ENCODE assay signal across 8 cellular contexts in genomic region chr7:30026229-30027064, GRCh38. TPM values are rescaled to one million over a fixed set of nuclear protein-coding genes. Genes with fewer than 3 reads are reported as not detected.
DNase-seq lines count a peak whose midpoint lies in the region; ATAC-seq and TF ChIP-seq lines count a peak whose summit lies in the region.

TSS of gene FKBP14 (minus strand) at chr7:30026702. CDS start at chr7:30026508, 194 bp downstream.

- CTCF ChIA-PET in naive thymus-derived CD4-positive, alpha-beta T cell (lab: Charles Lee), result interaction anchor here (0.8 kb wide), 1 partner anchor 35 kb away, joined by 6 read pairs; no protein-coding TSS in a partner anchor

- peak within 1 kb of the TSS; percentile 97 for H3K4me2 ChIP-seq in GM23248 (ENCODE audit: unreplicated experiment)
- H3K4me2 ChIP-seq in Karpas-422 (ENCODE audit: low read depth, low read length, poor library complexity, severe bottlenecking), result peak within 1 kb of the TSS; percentile 86

- H3K36me3 ChIP-seq in GM23248 (ENCODE audit: low read depth) (no peaks in the 10 kb centered on the region), Karpas-422 (ENCODE audit: insufficient read depth, low read length) (peaks cover 11% of the 10 kb centered on the region; the same call in 1 of the 2 replicates)
- H3K36me3 ChIP-seq in naive thymus-derived CD4-positive, alpha-beta T cell (ENCODE audit: control insufficient read depth in 2 of 3, insufficient read depth in 3 of 3, low read length in 3 of 3), result peaks cover 0 to 6% (median 0%) of the 10 kb centered on the region in 3 experiments

- in situ Hi-C loops in GM23248 (cut with MboI), result no loop called here

- intact Hi-C loops in activated T-helper 2 cell treated with anti-CD3 and anti-CD28 coated beads, Interferon-gamma antibody, Interleukin-2, Interleukin-4, amounts not matched to agents 10 μg/mL and 5 μg/mL and 100 μg/mL, durations not matched to agents 14 hours and 24 hours and 36 hours (cut with micrococcal nuclease), result loop anchor here (2.0 to 5.0 kb wide), 4 partner anchors 39 to 568 kb away; partner anchors contain the start of genes GARS1 and SCRN1
- intact Hi-C loops in naive thymus-derived CD4-positive, alpha-beta T cell (cut with micrococcal nuclease), result loop anchor here (1.0 to 5.0 kb wide), 13 partner anchors 38 to 1696 kb away; partner anchors contain the start of genes MINDY4 (in 2 of the 2), NOD1 (in 2 of the 2), SCRN1 (in 2 of the 2) and ZNRF2 (in 2 of the 2)

- H3K36me3 Mint-ChIP-seq in activated T-helper 2 cell treated with anti-CD3 and anti-CD28 coated beads, Interferon-gamma antibody, Interleukin-2, Interleukin-4, amounts not matched to agents 10 μg/mL and 5 μg/mL and 100 μg/mL, durations not matched to agents 14 hours and 24 hours and 36 hours (ENCODE audit: low read depth), result peaks cover 6% of the 10 kb centered on the region
- H3K36me3 Mint-ChIP-seq in naive thymus-derived CD4-positive, alpha-beta T cell, result peaks cover 0 to 5% (median 0%) of the 10 kb centered on the region in 5 donors
- H3K36me3 Mint-ChIP-seq in stimulated activated memory B cell treated with anti-CD40 and anti-IgM and Interleukin-4, amounts not matched to agents 10 μg/mL and 1 μg/mL and 100 μg/mL, for 72 hours, result peaks cover 6% of the 10 kb centered on the region

- H3K79me2 ChIP-seq in GM23248 (ENCODE audit: insufficient read depth) (peaks cover 78% of the 10 kb centered on the region), Karpas-422 (ENCODE audit: low read length) (peaks cover 83% of the 10 kb centered on the region)

- H4K20me1 ChIP-seq in GM23248 (ENCODE audit: insufficient read depth) (no peaks in the 10 kb centered on the region), Karpas-422 (ENCODE audit: insufficient read depth, low read depth, low read length) (no peaks in the 10 kb centered on the region)

- peak within 1 kb of the TSS; percentile 84 for H3K27ac Mint-ChIP-seq in activated T-helper 2 cell treated with anti-CD3 and anti-CD28 coated beads, Interferon-gamma antibody, Interleukin-2, Interleukin-4, amounts not matched to agents 10 μg/mL and 5 μg/mL and 100 μg/mL, durations not matched to agents 14 hours and 24 hours and 36 hours
- H3K27ac Mint-ChIP-seq in naive thymus-derived CD4-positive, alpha-beta T cell, result peak within 1 kb of the TSS; percentile 74 to 94 (median 88)
- H3K27ac Mint-ChIP-seq in stimulated activated memory B cell treated with anti-CD40 and anti-IgM and Interleukin-4, amounts not matched to agents 10 μg/mL and 1 μg/mL and 100 μg/mL, for 72 hours, result peak within 1 kb of the TSS; percentile 93

- peak; percentile 100 for DNase-seq in Daoy (ENCODE audit: low read depth)
- peak; percentile 99 for DNase-seq in GM23248
- DNase-seq in Karpas-422, result peak; percentile 99
- DNase-seq in RPMI8226, result peak; percentile 99
- peak; percentile 90 for DNase-seq in activated T-helper 2 cell treated with anti-CD3 and anti-CD28 coated beads, Interferon-gamma antibody, Interleukin-2, Interleukin-4, amounts not matched to agents 10 μg/mL and 5 μg/mL and 100 μg/mL, durations not matched to agents 14 hours and 24 hours and 36 hours (ENCODE audit: low spot score)
- DNase-seq in fibroblast of mammary gland (ENCODE audit: low read depth), result peak; percentile 100
- DNase-seq in naive thymus-derived CD4-positive, alpha-beta T cell, result peak; percentile 70 to 93 (median 89)

- no peaks in the 10 kb centered on the region for H3K9me3 Mint-ChIP-seq in activated T-helper 2 cell treated with anti-CD3 and anti-CD28 coated beads, Interferon-gamma antibody, Interleukin-2, Interleukin-4, amounts not matched to agents 10 μg/mL and 5 μg/mL and 100 μg/mL, durations not matched to agents 14 hours and 24 hours and 36 hours
- H3K9me3 Mint-ChIP-seq in naive thymus-derived CD4-positive, alpha-beta T cell, result no peaks in the 10 kb centered on the region
- H3K9me3 Mint-ChIP-seq in stimulated activated memory B cell treated with anti-CD40 and anti-IgM and Interleukin-4, amounts not matched to agents 10 μg/mL and 1 μg/mL and 100 μg/mL, for 72 hours, result no peaks in the 10 kb centered on the region

- no peaks in the 10 kb centered on the region for H3K9me3 ChIP-seq in GM23248 (ENCODE audit: low read depth)
- no peaks in the 10 kb centered on the region for H3K9me3 ChIP-seq in Karpas-422 (ENCODE audit: low read length)
- no peaks in the 10 kb centered on the region for H3K9me3 ChIP-seq in naive thymus-derived CD4-positive, alpha-beta T cell (ENCODE audit: control insufficient read depth in 2 of 3, low read length in 3 of 3)

- 0 to 1% methylated on average over 35 of the region's 35 CpGs for WGBS in GM23248 (ENCODE audit: low coverage in 1 of 2, low lambda C conversion rate in 2 of 2, missing lambda C conversion rate in 2 of 2), 2 experiments

- H3K27me3 ChIP-seq in GM23248 (replicated peaks; ENCODE audit: insufficient read depth) (no peaks in the 10 kb centered on the region), Karpas-422 (ENCODE audit: low read length) (no peaks in the 10 kb centered on the region)
- no peaks in the 10 kb centered on the region for H3K27me3 ChIP-seq in naive thymus-derived CD4-positive, alpha-beta T cell (ENCODE audit: control insufficient read depth in 2 of 2, insufficient read depth in 2 of 2, low read length in 2 of 2)

- H3K9me2 ChIP-seq in GM23248 (ENCODE audit: insufficient read depth), result no peaks in the 10 kb centered on the region
- no peaks in the 10 kb centered on the region for H3K9me2 ChIP-seq in Karpas-422 (replicated peaks; ENCODE audit: insufficient read depth, low read length)

- POLR2A ChIA-PET in naive thymus-derived CD4-positive, alpha-beta T cell (lab: Charles Lee), result interaction anchor here (0.6 to 2.2 kb wide), 3 partner anchors 108 to 258 kb away, joined by 3 to 7 read pairs (median 4); partner anchors contain the start of genes MTURN and ZNRF2

- peaks cover 25% of the 10 kb centered on the region for H3K4me1 ChIP-seq in GM23248 (ENCODE audit: insufficient read depth)
- peaks cover 63% of the 10 kb centered on the region for H3K4me1 ChIP-seq in Karpas-422 (ENCODE audit: low read length)
- peaks cover 6 to 20% of the 10 kb centered on the region in 2 donors for H3K4me1 ChIP-seq in naive thymus-derived CD4-positive, alpha-beta T cell (ENCODE audit: control insufficient read depth in 2 of 2, insufficient read depth in 2 of 2, low read length in 2 of 2)

- peak within 1 kb of the TSS; percentile 93 for H3K4me3 Mint-ChIP-seq in activated T-helper 2 cell treated with anti-CD3 and anti-CD28 coated beads, Interferon-gamma antibody, Interleukin-2, Interleukin-4, amounts not matched to agents 10 μg/mL and 5 μg/mL and 100 μg/mL, durations not matched to agents 14 hours and 24 hours and 36 hours (ENCODE audit: low read depth)
- peak within 1 kb of the TSS in 6 of 10 donors; percentile 85 to 98 (median 89) for H3K4me3 Mint-ChIP-seq in naive thymus-derived CD4-positive, alpha-beta T cell
- H3K4me3 Mint-ChIP-seq in stimulated activated memory B cell treated with anti-CD40 and anti-IgM and Interleukin-4, amounts not matched to agents 10 μg/mL and 1 μg/mL and 100 μg/mL, for 72 hours, result no peak within 1 kb of the TSS

- peak within 1 kb of the TSS; percentile 99 for H3K4me3 ChIP-seq in GM23248
- peak within 1 kb of the TSS; percentile 76 for H3K4me3 ChIP-seq in Karpas-422 (ENCODE audit: low read length)
- H3K4me3 ChIP-seq in fibroblast of mammary gland (ENCODE audit: control insufficient read depth, low read depth, low read length), result peak within 1 kb of the TSS; percentile 88
- peak within 1 kb of the TSS; percentile 79 for H3K4me3 ChIP-seq in naive thymus-derived CD4-positive, alpha-beta T cell (ENCODE audit: low read length)

- H3K27me3 Mint-ChIP-seq in activated T-helper 2 cell treated with anti-CD3 and anti-CD28 coated beads, Interferon-gamma antibody, Interleukin-2, Interleukin-4, amounts not matched to agents 10 μg/mL and 5 μg/mL and 100 μg/mL, durations not matched to agents 14 hours and 24 hours and 36 hours (ENCODE audit: low read depth), result no peaks in the 10 kb centered on the region
- no peaks in the 10 kb centered on the region for H3K27me3 Mint-ChIP-seq in naive thymus-derived CD4-positive, alpha-beta T cell
- H3K27me3 Mint-ChIP-seq in stimulated activated memory B cell treated with anti-CD40 and anti-IgM and Interleukin-4, amounts not matched to agents 10 μg/mL and 1 μg/mL and 100 μg/mL, for 72 hours, result no peaks in the 10 kb centered on the region

- peaks cover 17% of the 10 kb centered on the region for H3F3A ChIP-seq in GM23248 (ENCODE audit: insufficient read depth)

- H3K9ac ChIP-seq in GM23248 (peak within 1 kb of the TSS; percentile 91), Karpas-422 (ENCODE audit: low read length) (peak within 1 kb of the TSS; percentile 84)

- H3K27ac ChIP-seq in GM23248 (peak within 1 kb of the TSS; percentile 74), Karpas-422 (ENCODE audit: low read length) (peak within 1 kb of the TSS; percentile 88)
- peak within 1 kb of the TSS; percentile 69 for H3K27ac ChIP-seq in naive thymus-derived CD4-positive, alpha-beta T cell (ENCODE audit: low read depth, low read length)

- H3K4me1 Mint-ChIP-seq in activated T-helper 2 cell treated with anti-CD3 and anti-CD28 coated beads, Interferon-gamma antibody, Interleukin-2, Interleukin-4, amounts not matched to agents 10 μg/mL and 5 μg/mL and 100 μg/mL, durations not matched to agents 14 hours and 24 hours and 36 hours (ENCODE audit: low read depth), result peaks cover 35% of the 10 kb centered on the region
- H3K4me1 Mint-ChIP-seq in naive thymus-derived CD4-positive, alpha-beta T cell, result peaks cover 28 to 47% (median 40%) of the 10 kb centered on the region in 7 donors
- peaks cover 37% of the 10 kb centered on the region for H3K4me1 Mint-ChIP-seq in stimulated activated memory B cell treated with anti-CD40 and anti-IgM and Interleukin-4, amounts not matched to agents 10 μg/mL and 1 μg/mL and 100 μg/mL, for 72 hours

- no peak for TF ChIP-seq CTCF in fibroblast of mammary gland (conservative IDR thresholded peaks at IDR 0.05; ENCODE audit: control insufficient read depth, insufficient read depth, low read depth, low read length)

- peak within 1 kb of the TSS; percentile 98 for H2AFZ ChIP-seq in GM23248
- H2AFZ ChIP-seq in Karpas-422 (ENCODE audit: low read length), result peak within 1 kb of the TSS; percentile 37

- peak; percentile 91 for ATAC-seq in naive thymus-derived CD4-positive, alpha-beta T cell
- peak; percentile 90 for ATAC-seq in stimulated activated memory B cell treated with anti-CD40 and anti-IgM and Interleukin-4, amounts not matched to agents 10 μg/mL and 1 μg/mL and 100 μg/mL, for 72 hours

RNA-seq across cellular contexts. Expression of gene FKBP14, which starts in this region (rescaled TPM):
- total RNA-seq in Daoy (2014; rRNA removed; shearing (Covaris generic)), result 47.3 and 54.4 TPM in 2 replicates
- 28.3 and 31.8 TPM in 2 replicates for total RNA-seq in GM23248 (2014; rRNA removed; shearing (Covaris generic))
- 50.7 and 50.8 TPM in 2 replicates for polyA plus RNA-seq in GM23248 (2016; fragmentation: Nextera tagmentation; extraction: Ambion mirVana)
- total RNA-seq in Karpas-422 (2014; rRNA removed; shearing (Covaris generic); ENCODE audit: low replicate concordance), result 9.0 and 13.5 TPM in 2 replicates
- total RNA-seq in activated T-helper 2 cell treated with anti-CD3 and anti-CD28 coated beads, Interferon-gamma antibody, Interleukin-2, Interleukin-4, amounts not matched to agents 10 μg/mL and 5 μg/mL and 100 μg/mL, durations not matched to agents 14 hours and 24 hours and 36 hours, result 8.0 and 10.0 TPM in 2 replicates
- total RNA-seq in naive thymus-derived CD4-positive, alpha-beta T cell, result 1 to 10 TPM; 4.0 to 6.5 (median 5.3) TPM
- polyA plus RNA-seq in naive thymus-derived CD4-positive, alpha-beta T cell, result 1 to 10 TPM; 1.6 TPM

Comparison
In these comparisons a context has a peak if more than half of its experiments do, and no peak if none do; other contexts are left out.
1. Peak in every context shown above with its lines: DNase-seq, ATAC-seq, H3K4me3 ChIP-seq and H3K27ac ChIP-seq.
2. RNA of gene FKBP14 (polyA plus RNA-seq): 50.7 to 50.8 TPM in GM23248; 1.6 TPM in naive thymus-derived CD4-positive, alpha-beta T cell; every median in the first group is over 10 times any median in the second.